ENCODE assay signal across 27 cellular contexts in genomic region chr2:101500175-101500574, GRCh38. TPM values are rescaled to one million over a fixed set of nuclear protein-coding genes. Genes with fewer than 3 reads are reported as not detected.
DNase-seq lines count a peak whose midpoint lies in the region; ATAC-seq and TF ChIP-seq lines count a peak whose summit lies in the region.
"Had no signal": no experiment of that assay in that cellular context is flagged by ENCODE, and none has a peak within 500 bp of the region (broad histone marks: within the 10 kb centered on the region; RNA-seq: fewer than 3 reads in every experiment).

No MANE protein-coding gene starts in this region.

- no peak overlapping the region for H3K4me3 Mint-ChIP-seq in mesothelial cell of epicardium
- H3K4me3 Mint-ChIP-seq: immature natural killer cell; naive B cell; T-helper 1 cell treated with Interleukin-12 subunit alpha and Interleukin-12 subunit beta and Interleukin-4 antibody, amounts not matched to agents 30 μg/mL and 1 μg/mL, for 36 hours had no signal

- H3K36me3 ChIP-seq in left ventricle myocardium inferior = no peaks in the 10 kb centered on the region
- no peaks in the 10 kb centered on the region for H3K36me3 ChIP-seq in left lung
- H3K36me3 ChIP-seq: esophagus muscularis mucosa, heart left ventricle, lower lobe of right lung, uterus had no signal

- no peaks in the 10 kb centered on the region for H3K27me3 Mint-ChIP-seq in mesothelial cell of epicardium (ENCODE audit: low read depth)
- H3K27me3 Mint-ChIP-seq: naive B cell had no signal

- peaks cover 19% of the 10 kb centered on the region for H3K4me1 Mint-ChIP-seq in mesothelial cell of epicardium
- H3K4me1 Mint-ChIP-seq: immature natural killer cell had no signal

- intact Hi-C loops in left ventricle myocardium inferior (cut with micrococcal nuclease) = no loop called here
- intact Hi-C loops in left cardiac atrium (cut with DNase I) = no loop called here
- intact Hi-C loops in left lung (cut with DNase I) = no loop called here

- DNase-seq in left ventricle myocardium inferior = no peak
- no peak for DNase-seq in left cardiac atrium
- peak; percentile 65 for DNase-seq in choroid plexus epithelial cell (ENCODE audit: low read depth)
- no peak for DNase-seq in mesothelial cell of epicardium (ENCODE audit: low spot score in 2 of 2, unreplicated experiment in 2 of 2)
- DNase-seq in activated CD8-positive, alpha-beta memory T cell treated with anti-CD3 and anti-CD28 coated beads for 24 hours = no peak
- DNase-seq in LoVo (ENCODE audit: low spot score) = no peak
- DNase-seq in left lung = no peak
- DNase-seq: activated CD4-positive, alpha-beta T cell treated with anti-CD3 and anti-CD28 coated beads, Interleukin-2, amount 50 U/mL, for 48 hours; activated gamma-delta T cell; cerebellar nuclear complex; effector CD8-positive, alpha-beta T cell; heart left ventricle; immature natural killer cell; lower lobe of right lung; naive B cell; NCI-H1436; NCI-H748 treated with DMSO at 0.1 percent for 48 hours; OCI-M1; right cardiac atrium; SIG-M5; uterus had no signal

- TF ChIP-seq CTCF in left ventricle myocardium inferior (IDR thresholded peaks at IDR 0.05; ENCODE audit: borderline replicate concordance) (no peak), choroid plexus epithelial cell (conservative IDR thresholded peaks at IDR 0.05; ENCODE audit: low read depth, low read length) (no peak), mesothelial cell of epicardium (IDR thresholded peaks at IDR 0.05; ENCODE audit: unreplicated experiment) (no peak), left lung (IDR thresholded peaks at IDR 0.05) (no peak)

- peak overlapping the region; percentile 10 for H3K27ac Mint-ChIP-seq in mesothelial cell of epicardium
- H3K27ac Mint-ChIP-seq: immature natural killer cell; T-helper 1 cell treated with Interleukin-12 subunit alpha and Interleukin-12 subunit beta and Interleukin-4 antibody, amounts not matched to agents 30 μg/mL and 1 μg/mL, for 36 hours had no signal

- H3K4me3 ChIP-seq in left ventricle myocardium inferior = no peak overlapping the region
- no peak overlapping the region for H3K4me3 ChIP-seq in choroid plexus epithelial cell (ENCODE audit: low read depth, low read length)
- H3K4me3 ChIP-seq in left lung = no peak overlapping the region
- H3K4me3 ChIP-seq: esophagus muscularis mucosa, lower lobe of right lung, uterus had no signal

- H3K4me1 ChIP-seq in left ventricle myocardium inferior (peaks cover 23% of the 10 kb centered on the region), left lung (peaks cover 0 to 9% of the 10 kb centered on the region in 2 donors)

- H3K36me3 Mint-ChIP-seq in mesothelial cell of epicardium = no peaks in the 10 kb centered on the region
- H3K36me3 Mint-ChIP-seq: immature natural killer cell, naive B cell had no signal

- ATAC-seq in left cardiac atrium (no peak), HG03442 (IDR thresholded peaks at IDR 0.05; ENCODE audit: unreplicated experiment) (no peak), left lung (no peak)
- ATAC-seq: lower lobe of right lung had no signal

- no peaks in the 10 kb centered on the region for H3K9me3 Mint-ChIP-seq in mesothelial cell of epicardium
- H3K9me3 Mint-ChIP-seq: immature natural killer cell; naive B cell; T-helper 1 cell treated with Interleukin-12 subunit alpha and Interleukin-12 subunit beta and Interleukin-4 antibody, amounts not matched to agents 30 μg/mL and 1 μg/mL, for 36 hours had no signal

- no peaks in the 10 kb centered on the region for H3K9me3 ChIP-seq in left ventricle myocardium inferior (replicated peaks)
- no peaks in the 10 kb centered on the region for H3K9me3 ChIP-seq in left lung
- H3K9me3 ChIP-seq: esophagus muscularis mucosa, heart left ventricle, lower lobe of right lung, uterus had no signal

- H3K27ac ChIP-seq in left ventricle myocardium inferior (replicated peaks) = peak overlapping the region; percentile 68
- H3K27ac ChIP-seq in left lung = peak overlapping the region in 1 of 2 donors; percentile 5
- H3K27ac ChIP-seq: C4-2B, lower lobe of right lung, VCaP had no signal

- H3K27me3 ChIP-seq in left ventricle myocardium inferior (ENCODE audit: low read depth) (no peaks in the 10 kb centered on the region), left lung (no peaks in the 10 kb centered on the region)
- H3K27me3 ChIP-seq: esophagus muscularis mucosa, heart left ventricle, uterus had no signal

RNA-seq across cellular contexts. Expression of gene RFX8, which starts 25.3 kb away (rescaled TPM):
- not detected for total RNA-seq in left ventricle myocardium inferior
- not detected for total RNA-seq in left cardiac atrium
- 0.65 to 0.86 TPM (median 0.66 TPM) in 3 replicates for total RNA-seq in mesothelial cell of epicardium
- under 1 TPM in 1 of 2 donors, not detected in 1; 0.41 TPM for total RNA-seq in left lung
- total RNA-seq: lower lobe of right lung, osteocyte had no signal
